21 cellular contexts compared by ENCODE assay signal in the genomic region with DNA sequence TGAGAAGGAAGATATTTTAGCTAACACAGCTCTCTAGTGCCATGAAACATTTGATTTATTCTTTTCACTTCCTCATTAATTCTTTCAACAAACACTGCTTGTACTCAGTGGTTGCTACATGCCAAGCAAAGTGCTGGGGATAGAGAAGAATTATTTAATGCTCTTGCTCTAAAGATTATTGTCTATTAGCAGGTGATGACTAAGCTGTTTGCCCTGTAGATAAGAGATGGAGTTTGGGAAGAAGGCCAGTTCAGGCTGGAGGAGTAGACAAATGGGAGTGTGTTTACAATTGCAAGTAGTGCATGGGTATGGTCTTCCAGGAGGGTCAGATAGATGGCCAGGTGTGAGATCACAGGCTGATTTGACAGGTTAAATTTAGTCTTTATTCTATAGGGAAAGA.
"Had no signal": no experiment of that assay in that cellular context is flagged by ENCODE, and none has a peak within 500 bp of the region (broad histone marks: within the 10 kb centered on the region; RNA-seq: fewer than 3 reads in every experiment).

No MANE protein-coding gene starts in this region.

- H3K27ac ChIP-seq: colonic mucosa, hepatocyte, left ventricle myocardium inferior, neutrophil, sigmoid colon, skin epidermis, stomach, thoracic aorta, transverse colon had no signal

- H3K27ac Mint-ChIP-seq: naive thymus-derived CD4-positive, alpha-beta T cell had no signal

- H3K4me3 ChIP-seq: colonic mucosa, hepatocyte, left ventricle myocardium inferior, lung, sigmoid colon, skin epidermis, stomach, thoracic aorta, transverse colon had no signal

- H3K4me3 Mint-ChIP-seq: naive thymus-derived CD4-positive, alpha-beta T cell had no signal

- H3K4me1 ChIP-seq: colonic mucosa, left ventricle myocardium inferior, sigmoid colon, stomach, transverse colon had no signal

- ATAC-seq: naive thymus-derived CD4-positive, alpha-beta T cell had no signal

- H3K4me1 Mint-ChIP-seq: naive thymus-derived CD4-positive, alpha-beta T cell had no signal

- H3K27me3 ChIP-seq: colonic mucosa, hepatocyte, neutrophil, sigmoid colon, stomach, transverse colon had no signal

- H3K36me3 ChIP-seq: colonic mucosa, left ventricle myocardium inferior, neutrophil, sigmoid colon, stomach, thoracic aorta, transverse colon had no signal

- H3K9me3 ChIP-seq: colonic mucosa, left ventricle myocardium inferior, neutrophil, sigmoid colon, stomach, thoracic aorta, transverse colon had no signal

- FAIRE-seq: kidney had no signal

- H3K36me3 Mint-ChIP-seq: naive thymus-derived CD4-positive, alpha-beta T cell had no signal

- DNase-seq: colonic mucosa; dermis blood vessel endothelial cell; foreskin melanocyte; head of caudate nucleus; kidney; left cardiac atrium; left ventricle myocardium inferior; mesendoderm; naive thymus-derived CD4-positive, alpha-beta T cell; posterior cingulate gyrus; sigmoid colon; stimulated activated CD4-positive, alpha-beta T cell treated with anti-CD3 and anti-CD28 coated beads, Interleukin-12 subunit alpha, Interleukin-12 subunit beta, amount 100 ng/mL, for 4 hours; stimulated activated naive CD4-positive, alpha-beta T cell; stomach; substantia nigra; transverse colon had no signal
